8 cellular contexts compared by ENCODE assay signal in the genomic region with DNA sequence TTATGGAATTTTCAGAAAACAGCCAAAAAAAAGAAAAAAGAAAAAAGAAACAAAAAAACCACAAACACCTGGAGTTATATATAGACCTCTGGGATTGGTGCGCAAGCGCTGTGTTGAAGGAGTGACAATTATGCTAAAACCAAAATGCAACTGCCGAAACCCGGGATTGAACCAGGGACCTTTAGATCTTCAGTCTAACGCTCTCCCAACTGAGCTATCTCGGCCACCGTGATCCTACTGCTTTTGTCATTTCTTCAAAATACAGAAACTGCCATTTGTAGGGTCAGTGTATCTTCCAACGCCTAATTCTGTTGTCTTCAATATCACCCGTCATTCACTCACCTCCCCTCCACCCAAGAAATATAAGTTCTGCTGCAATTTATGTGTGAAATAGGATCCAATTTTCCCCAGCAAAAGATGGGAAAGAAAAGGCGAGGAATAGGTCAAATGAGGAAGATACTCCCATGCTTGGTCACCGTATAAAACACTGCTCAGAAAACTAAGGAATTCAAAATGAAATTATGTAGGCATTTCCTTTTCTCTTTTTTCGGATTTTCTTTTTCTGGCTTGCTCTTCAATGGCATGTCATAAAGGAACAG.
DNase-seq lines count a peak whose midpoint lies in the region; ATAC-seq and FAIRE-seq lines count a peak whose summit lies in the region.

No MANE protein-coding gene starts in this region.

- DNase-seq in H4 (ENCODE audit: low spot score) = peak; percentile 72
- peak; percentile 97 for DNase-seq in OCI-M1 (lab: John Stamatoyannopoulos, UW)
- DNase-seq in dermis microvascular lymphatic vessel endothelial cell (ENCODE audit: low read depth in 2 of 2) = peak; percentile 18 to 43
- DNase-seq in stimulated activated CD4-positive, alpha-beta T cell treated with anti-CD3 and anti-CD28 coated beads, Interleukin-1b, Interleukin-23, amount 100 ng/mL, for 24 hours (ENCODE audit: low read depth in 4 of 4, low spot score in 1 of 4) = peak in 3 of 4 experiments; percentile 7 to 37 (median 23)
- no peak for DNase-seq in epidermal melanocyte (ENCODE audit: insufficient read length, low spot score)
- no peak for DNase-seq in T1000 (lab: John Stamatoyannopoulos, UW)

- no peak for ATAC-seq in GM21381 (IDR thresholded peaks at IDR 0.05; ENCODE audit: unreplicated experiment)

- peak; percentile 21 for FAIRE-seq in A204.1 (lab: Jason Lieb, UNC)

Comparison
In these comparisons a context has a peak if more than half of its experiments do, and no peak if none do; other contexts are left out.
1. DNase-seq: peak in H4 (single experiment), OCI-M1 (single experiment), dermis microvascular lymphatic vessel endothelial cell (2 of 2) and stimulated activated CD4-positive, alpha-beta T cell treated with anti-CD3 and anti-CD28 coated beads, Interleukin-1b, Interleukin-23, amount 100 ng/mL, for 24 hours (3 of 4); none in epidermal melanocyte (single experiment) and T1000 (single experiment).